Comparison of ENCODE assay signal across 29 cellular contexts in the genomic region with DNA sequence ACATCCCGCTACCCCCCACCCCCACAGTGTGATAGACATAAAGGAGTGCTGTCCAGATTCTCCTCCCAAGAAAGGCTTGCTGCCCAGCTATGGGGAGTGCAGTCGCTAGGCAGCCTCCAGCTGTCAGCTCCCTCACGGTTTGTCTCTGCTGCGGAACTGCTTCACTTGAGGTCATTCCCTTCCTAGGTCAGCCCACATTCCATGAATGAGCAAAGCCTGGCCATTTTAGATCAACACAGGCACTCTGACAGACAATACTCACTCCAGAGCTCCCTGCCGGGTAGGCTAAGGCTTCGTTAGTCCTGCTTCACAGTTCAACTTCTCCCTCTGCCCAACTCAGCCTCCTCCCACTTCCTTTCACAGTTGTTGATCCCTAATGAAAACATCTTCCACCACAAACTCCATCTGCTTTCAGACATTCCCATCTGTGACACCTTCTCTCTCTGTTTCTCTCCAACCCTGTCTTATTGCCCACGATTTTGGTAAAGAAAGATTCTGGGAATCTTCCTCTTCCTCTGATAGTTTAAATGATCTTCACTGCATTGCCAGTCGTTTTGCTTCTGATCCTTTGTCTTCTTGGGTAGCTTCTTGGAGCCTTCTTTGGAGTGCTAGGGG.
A peak's percentile ranks its signal among the peaks of the same experiment; 100 is the strongest.
DNase-seq lines count a peak whose midpoint lies in the region; ATAC-seq, FAIRE-seq and TF ChIP-seq lines count a peak whose summit lies in the region.
"Had no signal": no experiment of that assay in that cellular context is flagged by ENCODE, and none has a peak within 500 bp of the region (broad histone marks: within the 10 kb centered on the region; RNA-seq: fewer than 3 reads in every experiment).

No MANE protein-coding gene starts in this region.

- peaks cover 0 to 64% of the 10 kb centered on the region in 2 experiments; a peak in 4 of 5 replicates for H3K4me1 ChIP-seq in K562 (replicated peaks in 1 of 2; ENCODE audit: control insufficient read depth in 2 of 2, insufficient read depth in 2 of 2, low read length in 2 of 2)
- H3K4me1 ChIP-seq: gastroesophageal sphincter had no signal

- in situ Hi-C loops in K562 (cut with MboI), result no loop called here

- H2AFZ ChIP-seq in K562 (ENCODE audit: low read depth, low read length), result peak overlapping the region; percentile 97

- WGBS in K562 (ENCODE audit: insufficient coverage, low coverage, missing lambda C conversion rate), result 12% methylated on average over 7 of the region's 8 CpGs

- CTCF ChIA-PET in K562 (lab: Yijun Ruan, JAX; ENCODE audit: low intra/inter-chr PET ratio), result no interaction called here

- peaks cover 48% of the 10 kb centered on the region for H3K27me3 Mint-ChIP-seq in progenitor cell of endocrine pancreas

- peak overlapping the region; percentile 96 for H3K27ac ChIP-seq in K562 (ENCODE audit: extremely low read depth, low read depth, low read length)
- H3K27ac ChIP-seq: gastroesophageal sphincter had no signal

- no peaks in the 10 kb centered on the region for H3K9me3 ChIP-seq in K562 (replicated peaks; ENCODE audit: control insufficient read depth, insufficient read depth, low read depth, low read length)
- H3K9me3 ChIP-seq: gastroesophageal sphincter had no signal

- no peak for TF ChIP-seq CTCF in K562 (IDR thresholded peaks at IDR 0.05 in 2 of 3, conservative IDR thresholded peaks at IDR 0.05 in 1 of 3; ENCODE audit: insufficient read depth in 2 of 3, low read depth in 1 of 3, low read length in 3 of 3)
- no peak for TF ChIP-seq CTCF in progenitor cell of endocrine pancreas (IDR thresholded peaks at IDR 0.05; ENCODE audit: unreplicated experiment)

- H3K4me3 Mint-ChIP-seq in progenitor cell of endocrine pancreas (ENCODE audit: low read depth), result no peak overlapping the region
- H3K4me3 Mint-ChIP-seq: activated CD4-positive, alpha-beta T cell treated with anti-CD3 and anti-CD28 coated beads, Interleukin-2, amount 10 ng/mL, durations not matched to agents 7 days and 5 days; activated naive CD8-positive, alpha-beta T cell treated with anti-CD3 and anti-CD28 coated beads, Interleukin-2, amount 50 U/mL, for 24 hours; activated T-cell treated with anti-CD3 and anti-CD28 coated beads, Interleukin-2, amount 50 U/mL, for 4 hours; central memory CD8-positive, alpha-beta T cell; nephron progenitor cell; stimulated activated naive CD8-positive, alpha-beta T cell treated with anti-CD3 and anti-CD28 coated beads, Interleukin-15, Interleukin-2, amounts not matched to agents 100 ng/mL and 50 ng/mL, for 24 hours had no signal

- no peak for TF ChIP-seq RAD21 in K562 (CRISPR knock-in tag; conservative IDR thresholded peaks at IDR 0.05 in 1 of 2, IDR thresholded peaks at IDR 0.05 in 1 of 2)

- TF ChIP-seq POLR2A in K562 (conservative IDR thresholded peaks at IDR 0.05), result 0 out of 2 replicates have a peak, but pooled peaks have one; percentile 25

- no peaks in the 10 kb centered on the region for H3K36me3 ChIP-seq in H7 (replicated peaks; ENCODE audit: control insufficient read depth, insufficient read depth, low read length)
- H3K36me3 ChIP-seq in K562 (ENCODE audit: control insufficient read depth, insufficient read depth, low read length), result no peaks in the 10 kb centered on the region; the same call in 2 of the 3 replicates
- H3K36me3 ChIP-seq: gastroesophageal sphincter had no signal

- H3K9ac ChIP-seq in K562 (ENCODE audit: insufficient read depth in 1 of 2, low read depth in 2 of 2, low read length in 2 of 2), result peak overlapping the region; percentile 68 to 83; a peak in 3 of 4 replicates

- intact Hi-C loops in K562 (cut with micrococcal nuclease), result no loop called here

- H3K4me3 ChIP-seq in H7 (ENCODE audit: insufficient read depth, low read depth, low read length) (no peak overlapping the region), K562 (no peak overlapping the region)
- H3K4me3 ChIP-seq: gastroesophageal sphincter had no signal

- H4K20me1 ChIP-seq in K562 (replicated peaks; ENCODE audit: control insufficient read depth, insufficient read depth, low read length), result no peaks in the 10 kb centered on the region

- H3K9me3 Mint-ChIP-seq in progenitor cell of endocrine pancreas (ENCODE audit: low read depth), result no peaks in the 10 kb centered on the region
- H3K9me3 Mint-ChIP-seq: activated CD4-positive, alpha-beta T cell treated with anti-CD3 and anti-CD28 coated beads, Interleukin-2, amount 10 ng/mL, durations not matched to agents 7 days and 5 days; activated naive CD8-positive, alpha-beta T cell treated with anti-CD3 and anti-CD28 coated beads, Interleukin-2, amount 50 U/mL, for 24 hours; activated T-cell treated with anti-CD3 and anti-CD28 coated beads, Interleukin-2, amount 50 U/mL, for 4 hours; nephron progenitor cell; stimulated activated naive CD8-positive, alpha-beta T cell treated with anti-CD3 and anti-CD28 coated beads, Interleukin-15, Interleukin-2, amounts not matched to agents 100 ng/mL and 50 ng/mL, for 24 hours had no signal

- BruUV-seq in K562 (replicated peaks; lab: Mats Ljungman, UMichigan), result no TSS peak

- ATAC-seq in K562 (peak; percentile 14; the same call in 2 of the 3 replicates), HG03175 (IDR thresholded peaks at IDR 0.05; ENCODE audit: unreplicated experiment) (no peak)
- ATAC-seq: activated naive CD8-positive, alpha-beta T cell treated with anti-CD3 and anti-CD28 coated beads, Interleukin-2, amount 50 U/mL, for 24 hours; activated T-cell treated with anti-CD3 and anti-CD28 coated beads, Interleukin-2, amount 50 U/mL, for 4 hours; gastroesophageal sphincter; HCT116; Panc1 had no signal

- peak overlapping the region; percentile 12 for H3K27ac Mint-ChIP-seq in progenitor cell of endocrine pancreas
- H3K27ac Mint-ChIP-seq: activated CD4-positive, alpha-beta T cell treated with anti-CD3 and anti-CD28 coated beads, Interleukin-2, amount 10 ng/mL, durations not matched to agents 7 days and 5 days; activated naive CD8-positive, alpha-beta T cell treated with anti-CD3 and anti-CD28 coated beads, Interleukin-2, amount 50 U/mL, for 24 hours; nephron progenitor cell; stimulated activated naive CD8-positive, alpha-beta T cell treated with anti-CD3 and anti-CD28 coated beads, Interleukin-15, Interleukin-2, amounts not matched to agents 100 ng/mL and 50 ng/mL, for 24 hours had no signal

- no peaks in the 10 kb centered on the region for H3K79me2 ChIP-seq in K562 (ENCODE audit: control insufficient read depth, insufficient read depth, low read length)

- H3K27me3 ChIP-seq in H7 (ENCODE audit: control insufficient read depth, insufficient read depth, low read length), result peaks cover 24% of the 10 kb centered on the region
- no peaks in the 10 kb centered on the region for H3K27me3 ChIP-seq in K562 (ENCODE audit: control insufficient read depth in 2 of 2, insufficient read depth in 2 of 2, low read length in 2 of 2)

- H3K4me1 Mint-ChIP-seq in progenitor cell of endocrine pancreas (ENCODE audit: low read depth), result peaks cover 6% of the 10 kb centered on the region
- H3K4me1 Mint-ChIP-seq: activated CD4-positive, alpha-beta T cell treated with anti-CD3 and anti-CD28 coated beads, Interleukin-2, amount 10 ng/mL, durations not matched to agents 7 days and 5 days; activated naive CD8-positive, alpha-beta T cell treated with anti-CD3 and anti-CD28 coated beads, Interleukin-2, amount 50 U/mL, for 24 hours; central memory CD8-positive, alpha-beta T cell had no signal

- no peaks in the 10 kb centered on the region for H3K9me1 ChIP-seq in K562 (ENCODE audit: control insufficient read depth, insufficient read depth, low read length)

- DNase-seq in H7 (peak; percentile 68), K562 (ENCODE audit: extremely low read depth in 1 of 4, low spot score in 3 of 4) (peak in 3 of 4 experiments; percentile 18 to 29 (median 18)), left kidney (ENCODE audit: low read depth, low spot score) (peak; percentile 5), progenitor cell of endocrine pancreas (ENCODE audit: low spot score, unreplicated experiment) (no peak), NAMALWA (ENCODE audit: low spot score) (no peak), T-helper 9 cell (no peak)
- DNase-seq: ACHN; activated CD4-positive, alpha-beta T cell treated with anti-CD3 and anti-CD28 coated beads, Interleukin-2, amount 10 ng/mL, durations not matched to agents 7 days and 5 days; activated naive CD8-positive, alpha-beta T cell treated with anti-CD3 and anti-CD28 coated beads, Interleukin-2, amount 50 U/mL, for 24 hours; activated T-cell treated with anti-CD3 and anti-CD28 coated beads, Interleukin-2, amount 50 U/mL, for 4 hours; dermis blood vessel endothelial cell; GF-D8; hippocampal formation; NCI-H1048; NCI-H1694 treated with DMSO at 0.1 percent for 48 hours; NCI-H2171; NCI-H510A; nephron progenitor cell; NK-92 treated with Interleukin-12 subunit alpha and Interleukin-12 subunit beta, amount 100 ng/mL, for 24 hours; SHP77; stimulated activated CD4-positive, alpha-beta T cell treated with anti-CD3 and anti-CD28 coated beads, Interleukin-15, amount 100 ng/mL, for 24 hours; SW 1271 had no signal

- no peaks in the 10 kb centered on the region for H3K36me3 Mint-ChIP-seq in progenitor cell of endocrine pancreas (ENCODE audit: insufficient read depth)

- TF ChIP-seq EP300 in K562 (IDR thresholded peaks at IDR 0.05; ENCODE audit: low read length), result no peak

- POLR2A ChIA-PET in K562 (lab: Yijun Ruan, JAX), result interaction anchor here (1.0 to 3.8 kb wide), 3 partner anchors 11 to 21 kb away, joined by 4 to 14 read pairs (median 4); no protein-coding TSS in a partner anchor

- H3K4me2 ChIP-seq in K562 (ENCODE audit: insufficient read depth, low read length), result peak overlapping the region; percentile 72

- no peak for FAIRE-seq in K562 (lab: Jason Lieb, UNC)
- FAIRE-seq: islet of Langerhans had no signal

TF ChIP-seq in K562, 482 proteins besides CTCF, POLR2A, EP300 and RAD21 (continues in another document):
- TF ChIP-seq IFI16 (CRISPR knock-in tag; IDR thresholded peaks at IDR 0.05), result no peak

Comparison
In these comparisons a context has a peak if more than half of its experiments do, and no peak if none do; other contexts are left out.
1. DNase-seq: peak in H7 (single experiment), K562 (3 of 4) and left kidney (single experiment); none in progenitor cell of endocrine pancreas (single experiment), NAMALWA (single experiment) and T-helper 9 cell (single experiment).